Comparison of ENCODE assay signal across 8 cellular contexts in genomic region chr11:65442952-65443351, GRCh38. TPM values are rescaled to one million over a fixed set of nuclear protein-coding genes. Genes with fewer than 3 reads are reported as not detected.
DNase-seq lines count a peak whose midpoint lies in the region; ATAC-seq and TF ChIP-seq lines count a peak whose summit lies in the region.

No MANE protein-coding gene starts in this region.

- TF ChIP-seq POLR2A in adrenal gland (IDR thresholded peaks at IDR 0.05) = peak in 1 of 2 donors; percentile 13

- H3K36me3 ChIP-seq in right atrium auricular region (peaks cover 71% of the 10 kb centered on the region), adrenal gland (replicated peaks in 1 of 2) (peaks cover 0 to 48% of the 10 kb centered on the region in 2 donors)

- peak; percentile 65 for DNase-seq in right atrium auricular region (ENCODE audit: low spot score)
- DNase-seq in right cardiac atrium = no peak
- DNase-seq in adrenal gland = peak; percentile 34 to 73 (median 54)
- peak; percentile 14 for DNase-seq in medulla oblongata (ENCODE audit: extremely low spot score)
- DNase-seq in activated gamma-delta T cell treated with Interleukin-2 at 50 U/mL for 16 hours = no peak
- DNase-seq in OCI-M2 (lab: John Stamatoyannopoulos, UW; ENCODE audit: unreplicated experiment) = no peak

- 45% methylated on average over 8 of the region's 8 CpGs for WGBS in right cardiac atrium
- WGBS in adrenal gland, 4 donors = 51 to 64% (median 59%) methylated on average over 8 of the region's 8 CpGs

- peak overlapping the region; percentile 65 to 71 for H3K27ac ChIP-seq in right atrium auricular region
- no peak overlapping the region for H3K27ac ChIP-seq in right cardiac atrium (ENCODE audit: low read length)
- H3K27ac ChIP-seq in adrenal gland = peak overlapping the region in 4 of 5 donors; percentile 3 to 100 (median 74)

- no peaks in the 10 kb centered on the region for H3K27me3 ChIP-seq in right atrium auricular region
- H3K27me3 ChIP-seq in right cardiac atrium (ENCODE audit: control insufficient read depth, insufficient read depth) = no peaks in the 10 kb centered on the region
- H3K27me3 ChIP-seq in adrenal gland = no peaks in the 10 kb centered on the region

- H3K4me3 ChIP-seq in right atrium auricular region = no peak overlapping the region
- H3K4me3 ChIP-seq in right cardiac atrium (ENCODE audit: low read length) = no peak overlapping the region
- H3K4me3 ChIP-seq in adrenal gland = no peak overlapping the region

- ATAC-seq in right cardiac atrium (no peak), HG03175 (IDR thresholded peaks at IDR 0.05; ENCODE audit: unreplicated experiment) (no peak), HG02763 (IDR thresholded peaks at IDR 0.05; ENCODE audit: unreplicated experiment) (no peak)

- H3K9me3 ChIP-seq in right atrium auricular region (no peaks in the 10 kb centered on the region), right cardiac atrium (ENCODE audit: control insufficient read depth, low read length) (no peaks in the 10 kb centered on the region), adrenal gland (replicated peaks in 1 of 3) (no peaks in the 10 kb centered on the region)

- no peak for TF ChIP-seq CTCF in right atrium auricular region (IDR thresholded peaks at IDR 0.05)
- no peak for TF ChIP-seq CTCF in adrenal gland (IDR thresholded peaks at IDR 0.05)

- H3K4me1 ChIP-seq in right atrium auricular region (peaks cover 0 to 65% of the 10 kb centered on the region in 2 donors), right cardiac atrium (ENCODE audit: control insufficient read depth, insufficient read depth, low read length) (peaks cover 4% of the 10 kb centered on the region), adrenal gland (replicated peaks in 1 of 2) (peaks cover 7 to 57% of the 10 kb centered on the region in 2 donors)

- intact Hi-C loops in right cardiac atrium (cut with DNase I) (no loop called here), adrenal gland (cut with DNase I) (no loop called here)

RNA-seq across cellular contexts. Expression of gene NEAT1, which starts 20.4 kb away (rescaled TPM):
- total RNA-seq in right atrium auricular region (10 to 100 TPM; 43.7 to 52.5 TPM), right cardiac atrium (100 to 1,000 TPM; 346 to 441 (median 427) TPM), adrenal gland (1,000 to 10,000 TPM in 3 of 8 donors, 100 to 1,000 TPM in 4, 10 to 100 TPM in 1; 64.3 to 1,661 (median 335) TPM)
- polyA plus RNA-seq in right cardiac atrium (441 TPM), adrenal gland (1,000 to 10,000 TPM in 2 of 3 donors, 100 to 1,000 TPM in 1; 216 to 6,838 (median 2,645) TPM)

RNA-seq across cellular contexts. Expression of gene MALAT1, which starts 55.9 kb away (rescaled TPM):
- total RNA-seq in right atrium auricular region (1,000 to 10,000 TPM; 2,120 to 2,577 TPM), right cardiac atrium (1,000 to 10,000 TPM; 3,773 to 5,353 (median 5,000) TPM), adrenal gland (over 10,000 TPM in 5 of 8 donors, 1,000 to 10,000 TPM in 3; 5,921 to 17,143 (median 10,900) TPM)
- polyA plus RNA-seq in right cardiac atrium (1,948 TPM), adrenal gland (1,000 to 10,000 TPM in 1 of 3 donors, 100 to 1,000 TPM in 2; 237 to 9,519 (median 973) TPM)

RNA-seq across cellular contexts. Expression of gene FRMD8, which starts 56.5 kb away (rescaled TPM):
- total RNA-seq in right atrium auricular region = 10 to 100 TPM; 10.2 to 23.8 TPM
- total RNA-seq in right cardiac atrium = 10 to 100 TPM; 12.2 to 16.1 (median 12.9) TPM
- 9.3 TPM for polyA plus RNA-seq in right cardiac atrium
- 10 to 100 TPM; 20.6 to 52.1 (median 39.6) TPM for total RNA-seq in adrenal gland
- 10 to 100 TPM in 2 of 3 donors, 1 to 10 TPM in 1; 5.3 to 21.3 (median 20.4) TPM for polyA plus RNA-seq in adrenal gland

Comparison
In these comparisons a context has a peak if more than half of its experiments do, and no peak if none do; other contexts are left out.
1. DNase-seq: peak in right atrium auricular region (single experiment), adrenal gland (7 of 7) and medulla oblongata (single experiment); none in right cardiac atrium (0 of 3), activated gamma-delta T cell treated with Interleukin-2 at 50 U/mL for 16 hours (single experiment) and OCI-M2 (single experiment).